ENCODE assay signal across 9 cellular contexts in genomic region chr3:16249336-16249735, GRCh38. TPM values are rescaled to one million over a fixed set of nuclear protein-coding genes. Genes with fewer than 3 reads are reported as not detected.
DNase-seq lines count a peak whose midpoint lies in the region; ATAC-seq and TF ChIP-seq lines count a peak whose summit lies in the region.
"Had no signal": no experiment of that assay in that cellular context is flagged by ENCODE, and none has a peak within 500 bp of the region (broad histone marks: within the 10 kb centered on the region; RNA-seq: fewer than 3 reads in every experiment).

No MANE protein-coding gene starts in this region.

- H3K9me2 ChIP-seq in GM23338 (ENCODE audit: insufficient read depth) (no peaks in the 10 kb centered on the region), SK-N-SH (no peaks in the 10 kb centered on the region), hepatocyte (replicated peaks; ENCODE audit: insufficient read depth) (no peaks in the 10 kb centered on the region)

- TF ChIP-seq CTCF in CD14-positive monocyte (IDR thresholded peaks at IDR 0.05) (peak; percentile 27), GM23338 (conservative IDR thresholded peaks at IDR 0.05; ENCODE audit: low read depth in 2 of 2) (peak; percentile 82 to 85), SK-N-SH (IDR thresholded peaks at IDR 0.05) (peak; percentile 66), hepatocyte (IDR thresholded peaks at IDR 0.05; ENCODE audit: poor library complexity) (peak; percentile 22)

- no peaks in the 10 kb centered on the region for H3F3A ChIP-seq in GM23338 (replicated peaks; ENCODE audit: low read depth)
- no peaks in the 10 kb centered on the region for H3F3A ChIP-seq in SK-N-SH (replicated peaks; ENCODE audit: insufficient read depth)

- no peak overlapping the region for H2AFZ ChIP-seq in GM23338
- H2AFZ ChIP-seq in SK-N-SH (ENCODE audit: low read depth), result no peak overlapping the region
- H2AFZ ChIP-seq in hepatocyte, result no peak overlapping the region

- no peaks in the 10 kb centered on the region; the same call in 1 of the 2 replicates for H4K20me1 ChIP-seq in GM23338 (replicated peaks; ENCODE audit: insufficient read depth)
- H4K20me1 ChIP-seq in SK-N-SH (ENCODE audit: insufficient read depth), result no peaks in the 10 kb centered on the region
- no peaks in the 10 kb centered on the region for H4K20me1 ChIP-seq in hepatocyte (ENCODE audit: insufficient read depth, poor library complexity, severe bottlenecking)

- H3K36me3 ChIP-seq in GM23338 (ENCODE audit: insufficient read depth), result no peaks in the 10 kb centered on the region
- H3K36me3 ChIP-seq in SK-N-SH (replicated peaks in 1 of 2; ENCODE audit: control insufficient read depth in 1 of 2, insufficient read depth in 2 of 2, low read length in 1 of 2), result no peaks in the 10 kb centered on the region
- H3K36me3 ChIP-seq in hepatocyte (replicated peaks; ENCODE audit: insufficient read depth, low read depth), result no peaks in the 10 kb centered on the region

- TF ChIP-seq RAD21 in SK-N-SH (IDR thresholded peaks at IDR 0.05; ENCODE audit: low read length), result peak; percentile 45

- peak; percentile 79 for ATAC-seq in GM23338
- no peak for ATAC-seq in activated T-helper 17 cell treated with anti-CD3 and anti-CD28 coated beads, Interleukin-2, amount 50 U/mL, for 72 hours (replicated peaks)
- ATAC-seq: sciatic nerve had no signal

- H3K79me2 ChIP-seq in GM23338 (replicated peaks; ENCODE audit: insufficient read depth), result no peaks in the 10 kb centered on the region
- H3K79me2 ChIP-seq in SK-N-SH (ENCODE audit: insufficient read depth), result no peaks in the 10 kb centered on the region
- no peaks in the 10 kb centered on the region for H3K79me2 ChIP-seq in hepatocyte

- POLR2A ChIA-PET in SK-N-SH (lab: Yijun Ruan, JAX), result no interaction called here

- H3K4me3 Mint-ChIP-seq in CD14-positive monocyte (no peak overlapping the region), GM23338 (no peak overlapping the region)
- no peak overlapping the region for H3K4me3 Mint-ChIP-seq in activated T-helper 17 cell treated with anti-CD3 and anti-CD28 coated beads, Interleukin-2, amount 50 U/mL, for 72 hours

- H3K9ac ChIP-seq in SK-N-SH, result no peak overlapping the region

- H3K36me3 Mint-ChIP-seq in CD14-positive monocyte, result no peaks in the 10 kb centered on the region
- no peaks in the 10 kb centered on the region for H3K36me3 Mint-ChIP-seq in GM23338 (ENCODE audit: low read depth)
- H3K36me3 Mint-ChIP-seq in activated T-helper 17 cell treated with anti-CD3 and anti-CD28 coated beads, Interleukin-2, amount 50 U/mL, for 72 hours (ENCODE audit: low read depth), result no peaks in the 10 kb centered on the region

- TF ChIP-seq EP300 in SK-N-SH (IDR thresholded peaks at IDR 0.05; ENCODE audit: borderline replicate concordance in 1 of 2, low read depth in 1 of 2, low read length in 1 of 2), result no peak

- DNase-seq in CD14-positive monocyte (ENCODE audit: low spot score), result no peak
- DNase-seq in GM23338 (ENCODE audit: low spot score), result peak; percentile 86
- peak; percentile 37 for DNase-seq in SK-N-SH
- no peak for DNase-seq in hepatocyte (ENCODE audit: low spot score)
- DNase-seq in T-helper 1 cell, result no peak
- DNase-seq in germinal center (ENCODE audit: low spot score), result no peak
- DNase-seq in NCI-H345 (lab: John Stamatoyannopoulos, UW), result no peak

- no peaks in the 10 kb centered on the region for H3K9me3 Mint-ChIP-seq in CD14-positive monocyte
- H3K9me3 Mint-ChIP-seq in GM23338, result no peaks in the 10 kb centered on the region
- no peaks in the 10 kb centered on the region for H3K9me3 Mint-ChIP-seq in activated T-helper 17 cell treated with anti-CD3 and anti-CD28 coated beads, Interleukin-2, amount 50 U/mL, for 72 hours

- peaks cover 24% of the 10 kb centered on the region for H3K4me1 Mint-ChIP-seq in CD14-positive monocyte
- H3K4me1 Mint-ChIP-seq in GM23338, result peaks cover 4% of the 10 kb centered on the region; the same call in 2 of the 3 replicates
- H3K4me1 Mint-ChIP-seq in activated T-helper 17 cell treated with anti-CD3 and anti-CD28 coated beads, Interleukin-2, amount 50 U/mL, for 72 hours, result peaks cover 18% of the 10 kb centered on the region

- peaks cover 0 to 2% (median 0%) of the 10 kb centered on the region in 3 donors for H3K27me3 Mint-ChIP-seq in CD14-positive monocyte (ENCODE audit: low read depth in 3 of 3)
- H3K27me3 Mint-ChIP-seq in GM23338 (ENCODE audit: insufficient read depth, low read depth, poor library complexity), result peaks cover 11% of the 10 kb centered on the region
- no peaks in the 10 kb centered on the region for H3K27me3 Mint-ChIP-seq in activated T-helper 17 cell treated with anti-CD3 and anti-CD28 coated beads, Interleukin-2, amount 50 U/mL, for 72 hours

- CTCF ChIA-PET in SK-N-SH (lab: Yijun Ruan, JAX), result interaction anchor here (2.5 to 4.1 kb wide), 2 partner anchors 71 to 201 kb away, joined by 15 to 30 read pairs; no protein-coding TSS in a partner anchor

- H3K27ac Mint-ChIP-seq in CD14-positive monocyte, result no peak overlapping the region
- no peak overlapping the region for H3K27ac Mint-ChIP-seq in GM23338
- H3K27ac Mint-ChIP-seq in activated T-helper 17 cell treated with anti-CD3 and anti-CD28 coated beads, Interleukin-2, amount 50 U/mL, for 72 hours, result no peak overlapping the region

- no peak overlapping the region for H3K4me3 ChIP-seq in GM23338
- no peak overlapping the region; a peak in 1 of 4 replicates for H3K4me3 ChIP-seq in SK-N-SH (ENCODE audit: low read depth in 2 of 2, low read length in 1 of 2)
- no peak overlapping the region for H3K4me3 ChIP-seq in hepatocyte

- whole genome bisulfite sequencing in SK-N-SH (ENCODE audit: low lambda C conversion rate), result 53% methylated on average over 3 of the region's 3 CpGs
- 33% methylated on average over 3 of the region's 3 CpGs for WGBS in hepatocyte (ENCODE audit: low lambda C conversion rate, missing lambda C conversion rate)

- H3K4me2 ChIP-seq in GM23338 (no peak overlapping the region), SK-N-SH (no peak overlapping the region), hepatocyte (no peak overlapping the region)

- intact Hi-C loops in CD14-positive monocyte (cut with micrococcal nuclease), result loop anchor here in 1 of 2 donors (5.0 kb wide), 1 partner anchor 202 kb away; no protein-coding TSS in a partner anchor

- H3K27me3 ChIP-seq in GM23338 (ENCODE audit: insufficient read depth) (no peaks in the 10 kb centered on the region), SK-N-SH (ENCODE audit: insufficient read depth) (no peaks in the 10 kb centered on the region), hepatocyte (no peaks in the 10 kb centered on the region)

- no peaks in the 10 kb centered on the region for H3K9me3 ChIP-seq in SK-N-SH
- H3K9me3 ChIP-seq in hepatocyte (ENCODE audit: low read depth), result no peaks in the 10 kb centered on the region

- H3K27ac ChIP-seq in GM23338 (ENCODE audit: low read depth) (no peak overlapping the region), SK-N-SH (ENCODE audit: low read depth in 2 of 2, low read length in 1 of 2) (no peak overlapping the region), hepatocyte (no peak overlapping the region)

- H3K4me1 ChIP-seq in GM23338 (ENCODE audit: insufficient read depth) (no peaks in the 10 kb centered on the region), SK-N-SH (ENCODE audit: control insufficient read depth in 1 of 2, insufficient read depth in 2 of 2, low read depth in 1 of 2, low read length in 1 of 2) (peaks cover 0 to 5% of the 10 kb centered on the region in 2 experiments; a peak in 1 of 4 replicates), hepatocyte (ENCODE audit: insufficient read depth) (peaks cover 21% of the 10 kb centered on the region)

TF ChIP-seq in GM23338, 12 proteins besides CTCF, POLR2A, EP300 and RAD21 (continues in another document):
- no peak for TF ChIP-seq STAT1 (IDR thresholded peaks at IDR 0.05; ENCODE audit: unreplicated experiment)
- no peak for TF ChIP-seq EZH2phosphoT487 (IDR thresholded peaks at IDR 0.05; ENCODE audit: unreplicated experiment)
- TF ChIP-seq POLR2AphosphoS5 (IDR thresholded peaks at IDR 0.05; ENCODE audit: low read depth), result no peak

TF ChIP-seq in SK-N-SH, 30 proteins besides CTCF, POLR2A, EP300 and RAD21 (continues in another document):
- TF ChIP-seq, protein P1, sequence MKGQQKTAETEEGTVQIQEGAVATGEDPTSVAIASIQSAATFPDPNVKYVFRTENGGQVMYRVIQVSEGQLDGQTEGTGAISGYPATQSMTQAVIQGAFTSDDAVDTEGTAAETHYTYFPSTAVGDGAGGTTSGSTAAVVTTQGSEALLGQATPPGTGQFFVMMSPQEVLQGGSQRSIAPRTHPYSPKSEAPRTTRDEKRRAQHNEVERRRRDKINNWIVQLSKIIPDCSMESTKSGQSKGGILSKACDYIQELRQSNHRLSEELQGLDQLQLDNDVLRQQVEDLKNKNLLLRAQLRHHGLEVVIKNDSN (IDR thresholded peaks at IDR 0.05; ENCODE audit: borderline replicate concordance, low read depth), result no peak
- TF ChIP-seq SMC3 (IDR thresholded peaks at IDR 0.05; ENCODE audit: low read depth, low read length) (no peak), TCF12 (IDR thresholded peaks at IDR 0.05) (no peak), RXRA (IDR thresholded peaks at IDR 0.05; ENCODE audit: borderline replicate concordance, low read depth) (no peak), GATA2 (CRISPR knock-in tag; IDR thresholded peaks at IDR 0.05) (no peak), TAF1 (IDR thresholded peaks at IDR 0.05; ENCODE audit: borderline replicate concordance, low read depth, low read length) (no peak), MEF2A (IDR thresholded peaks at IDR 0.05; ENCODE audit: borderline replicate concordance, low read depth) (no peak), RCOR1 (IDR thresholded peaks at IDR 0.05; ENCODE audit: low read length) (no peak), GABPA (IDR thresholded peaks at IDR 0.05; ENCODE audit: low read depth) (no peak)

RNA-seq across cellular contexts. Expression of gene DPH3, which starts 15.4 kb away (rescaled TPM):
- 10 to 100 TPM; 33.7 to 42.0 TPM for polyA plus RNA-seq in CD14-positive monocyte
- total RNA-seq in GM23338 (2014; rRNA removed; shearing (Covaris generic)), result 14.0 and 15.3 TPM in 2 replicates
- polyA plus RNA-seq in GM23338 (2016; fragmentation: Nextera tagmentation; extraction: Ambion mirVana), result 84.3 and 91.7 TPM in 2 replicates
- polyA plus RNA-seq in SK-N-SH (2012; rRNA removed), result 8.5 and 10.8 TPM in 2 replicates
- 14.7 and 16.2 TPM in 2 replicates for polyA plus RNA-seq in SK-N-SH (2012; cell fraction: cytosol; rRNA removed)
- polyA plus RNA-seq in SK-N-SH (2012; cell fraction: nucleus; rRNA removed), result 2.9 and 4.0 TPM in 2 replicates
- total RNA-seq in hepatocyte, result 36.9 and 45.1 TPM in 2 replicates
- polyA plus RNA-seq in hepatocyte, result 51.8 and 55.0 TPM in 2 replicates
- total RNA-seq in activated T-helper 17 cell treated with anti-CD3 and anti-CD28 coated beads, Interleukin-2, amount 50 U/mL, for 72 hours, result 10 to 100 TPM; 10.0 to 22.5 TPM

RNA-seq across cellular contexts. Expression of gene OXNAD1, which starts 15.7 kb away (rescaled TPM):
- polyA plus RNA-seq in CD14-positive monocyte (1 to 10 TPM; 4.4 to 5.1 TPM), GM23338 (2016; fragmentation: Nextera tagmentation; extraction: Ambion mirVana) (20.0 and 22.9 TPM in 2 replicates), SK-N-SH (2012; rRNA removed) (6.9 and 10.0 TPM in 2 replicates), hepatocyte (11.9 and 14.4 TPM in 2 replicates)
- total RNA-seq in GM23338 (2014; rRNA removed; shearing (Covaris generic)), result 34.2 and 39.4 TPM in 2 replicates
- 8.4 TPM in 2 replicates for polyA plus RNA-seq in SK-N-SH (2012; cell fraction: cytosol; rRNA removed)
- polyA plus RNA-seq in SK-N-SH (2012; cell fraction: nucleus; rRNA removed), result 4.6 and 9.2 TPM in 2 replicates
- 14.7 and 21.1 TPM in 2 replicates for total RNA-seq in hepatocyte
- total RNA-seq in activated T-helper 17 cell treated with anti-CD3 and anti-CD28 coated beads, Interleukin-2, amount 50 U/mL, for 72 hours, result 10 to 100 TPM; 31.4 to 32.4 TPM

Comparison
In these comparisons a context has a peak if more than half of its experiments do, and no peak if none do; other contexts are left out.
1. DNase-seq: peak in GM23338 (single experiment) and SK-N-SH (single experiment); none in CD14-positive monocyte (single experiment), hepatocyte (single experiment), T-helper 1 cell (0 of 5), germinal center (single experiment) and NCI-H345 (single experiment).
2. CTCF ChIP-seq: peak in every context shown above with its lines; median percentile 84 in GM23338; 66 in SK-N-SH; 27 in CD14-positive monocyte; 22 in hepatocyte.